Comparison of ENCODE assay signal across 10 cellular contexts in the genomic region with DNA sequence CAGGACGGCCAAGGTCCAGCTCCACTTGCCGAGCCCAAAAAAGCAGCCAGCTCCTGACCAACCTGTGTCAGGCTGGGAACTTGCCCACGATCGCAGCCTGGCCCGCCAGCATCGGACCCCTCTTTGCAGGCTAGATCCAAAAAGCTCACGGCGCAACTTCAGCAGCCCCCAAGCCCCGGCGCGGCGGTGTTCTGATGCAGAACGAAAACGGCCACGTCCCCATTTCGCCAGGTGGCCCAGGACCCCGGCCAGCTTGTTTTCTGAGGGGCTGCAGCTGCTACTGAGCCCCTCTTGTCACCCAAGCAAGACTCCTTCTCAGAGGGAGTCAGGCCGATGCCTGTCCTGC. TPM values are rescaled to one million over a fixed set of nuclear protein-coding genes. Genes with fewer than 3 reads are reported as not detected.
DNase-seq lines count a peak whose midpoint lies in the region; ATAC-seq and TF ChIP-seq lines count a peak whose summit lies in the region.
"Had no signal": no experiment of that assay in that cellular context is flagged by ENCODE, and none has a peak within 500 bp of the region (broad histone marks: within the 10 kb centered on the region; RNA-seq: fewer than 3 reads in every experiment).

No MANE protein-coding gene starts in this region.

- no peaks in the 10 kb centered on the region for H3K9me3 ChIP-seq in duodenal mucosa (ENCODE audit: control insufficient read depth in 1 of 2, low read length in 2 of 2)

- H3K27me3 Mint-ChIP-seq in natural killer cell (ENCODE audit: low read depth in 2 of 2), result peaks cover 0 to 3% of the 10 kb centered on the region in 2 donors

- no peaks in the 10 kb centered on the region for H3K9me3 Mint-ChIP-seq in natural killer cell

- peaks cover 24 to 54% of the 10 kb centered on the region in 2 donors for H3K4me1 Mint-ChIP-seq in natural killer cell

- intact Hi-C loops in natural killer cell (cut with micrococcal nuclease), result no loop called here
- intact Hi-C loops in posterior vena cava (cut with DNase I), result loop anchor here in 1 of 2 donors (10.0 kb wide), 1 partner anchor 165 kb away; no protein-coding TSS in a partner anchor

- no peak for DNase-seq in AG09309 (ENCODE audit: low read depth)
- no peak for DNase-seq in LNCaP clone FGC (ENCODE audit: low read depth)
- DNase-seq in natural killer cell, result no peak
- no peak for DNase-seq in NCI-H2227 (lab: John Stamatoyannopoulos, UW; ENCODE audit: unreplicated experiment)
- DNase-seq in posterior vena cava (ENCODE audit: low spot score), result no peak
- DNase-seq in NCI-H1694 (lab: John Stamatoyannopoulos, UW), result no peak
- DNase-seq: NCI-H187 had no signal

- H3K9ac ChIP-seq in duodenal mucosa (ENCODE audit: low read depth in 1 of 2, low read length in 2 of 2), result peak overlapping the region; percentile 85 to 91

- no peaks in the 10 kb centered on the region for H3K27me3 ChIP-seq in duodenal mucosa (ENCODE audit: control insufficient read depth in 1 of 2, insufficient read depth in 2 of 2, low read length in 2 of 2)

- no peaks in the 10 kb centered on the region for H3K36me3 Mint-ChIP-seq in natural killer cell

- H3K27ac Mint-ChIP-seq in natural killer cell, result peak overlapping the region in 1 of 2 donors; percentile 100

- TF ChIP-seq CTCF in AG09309 (IDR thresholded peaks at IDR 0.05; ENCODE audit: control insufficient read depth, insufficient read depth, low read depth, low read length, missing control alignments) (no peak), LNCaP clone FGC (IDR thresholded peaks at IDR 0.05; ENCODE audit: control insufficient read depth, extremely low read depth, insufficient read depth) (no peak), natural killer cell (IDR thresholded peaks at IDR 0.05) (no peak)

- H3K4me1 ChIP-seq in duodenal mucosa (ENCODE audit: control insufficient read depth in 1 of 2, insufficient read depth in 2 of 2, low read length in 2 of 2), result peaks cover 41 to 48% of the 10 kb centered on the region in 2 donors

- no peaks in the 10 kb centered on the region for H3K36me3 ChIP-seq in duodenal mucosa (ENCODE audit: control insufficient read depth in 1 of 2, insufficient read depth in 2 of 2, low read length in 2 of 2)

- ATAC-seq in natural killer cell (no peak), GM21360 (IDR thresholded peaks at IDR 0.05; ENCODE audit: unreplicated experiment) (no peak)

- H3K27ac ChIP-seq in duodenal mucosa (ENCODE audit: low read depth, low read length), result no peak overlapping the region

- H3K4me3 Mint-ChIP-seq in natural killer cell, result peak overlapping the region; percentile 56

- H3K4me3 ChIP-seq in AG09309 (ENCODE audit: control insufficient read depth, low read depth, low read length) (peak overlapping the region; percentile 93), LNCaP clone FGC (ENCODE audit: low read depth, low read length) (peak overlapping the region; percentile 89), duodenal mucosa (ENCODE audit: low read depth in 1 of 2, low read length in 2 of 2) (peak overlapping the region; percentile 85 to 94)

RNA-seq across cellular contexts. Expression of gene TMEM259, which starts 1.3 kb away (rescaled TPM):
- total RNA-seq in natural killer cell, result 100 to 1,000 TPM; 310 to 354 (median 317) TPM
- 10 to 100 TPM; 96.5 to 99.8 TPM for total RNA-seq in posterior vena cava

RNA-seq across cellular contexts. Expression of gene RNU6-2, which starts 1.7 kb away (rescaled TPM):
- total RNA-seq in natural killer cell, result not detected
- not detected for total RNA-seq in posterior vena cava
- total RNA-seq: dermis microvascular lymphatic vessel endothelial cell had no signal

RNA-seq across cellular contexts. Expression of gene CNN2, which starts 6.8 kb away (rescaled TPM):
- 100 to 1,000 TPM; 163 to 276 (median 179) TPM for total RNA-seq in natural killer cell
- total RNA-seq in posterior vena cava, result 100 to 1,000 TPM in 1 of 2 donors, 10 to 100 TPM in 1; 94.7 to 136 TPM

RNA-seq across cellular contexts. Expression of gene GRIN3B, which starts 19.4 kb away (rescaled TPM):
- total RNA-seq in natural killer cell (under 1 TPM in 2 of 3 donors, not detected in 1; 0.09 to 0.15 TPM), posterior vena cava (under 1 TPM in 1 of 2 donors, not detected in 1; 0.05 TPM)

RNA-seq across cellular contexts. Expression of gene ABCA7, which starts 20.3 kb away (rescaled TPM):
- total RNA-seq in natural killer cell (100 to 1,000 TPM in 2 of 3 donors, 10 to 100 TPM in 1; 73.3 to 149 (median 121) TPM), posterior vena cava (1 to 10 TPM; 4.0 to 4.4 TPM)
